In genomic region chr16:35210681-35211433, GRCh38 we compare ENCODE assay signal across 11 cellular contexts.
A peak's percentile ranks its signal among the peaks of the same experiment; 100 is the strongest.
DNase-seq lines count a peak whose midpoint lies in the region; ATAC-seq and TF ChIP-seq lines count a peak whose summit lies in the region.
"Had no signal": no experiment of that assay in that cellular context is flagged by ENCODE, and none has a peak within 500 bp of the region (broad histone marks: within the 10 kb centered on the region; RNA-seq: fewer than 3 reads in every experiment).

No MANE protein-coding gene starts in this region.

- no peaks in the 10 kb centered on the region for H4K20me1 ChIP-seq in BLaER1

- CTCF ChIA-PET in naive thymus-derived CD4-positive, alpha-beta T cell (lab: Charles Lee): no interaction called here
- CTCF ChIA-PET in GM10248 (lab: Yijun Ruan, JAX): no interaction called here

- no peak for ATAC-seq in naive thymus-derived CD4-positive, alpha-beta T cell
- ATAC-seq: SK-N-SH treated with all-trans-retinoic acid at 6 μM for 48 hours had no signal

- no peak overlapping the region for H3K4me3 Mint-ChIP-seq in naive thymus-derived CD4-positive, alpha-beta T cell
- H3K4me3 Mint-ChIP-seq: CD4-positive, alpha-beta memory T cell had no signal

- no peaks in the 10 kb centered on the region for H3K27me3 ChIP-seq in BLaER1
- H3K27me3 ChIP-seq in naive thymus-derived CD4-positive, alpha-beta T cell (ENCODE audit: control insufficient read depth in 2 of 2, insufficient read depth in 2 of 2, low read length in 2 of 2): no peaks in the 10 kb centered on the region

- DNase-seq in Caki2 (ENCODE audit: low read depth) (peak; percentile 64), NCI-H1930 (lab: John Stamatoyannopoulos, UW) (peak; percentile 75 to 91), epithelial cell of prostate (ENCODE audit: low read depth, low spot score) (no peak), posterior cingulate gyrus (no peak), GM10248 (ENCODE audit: extremely low spot score) (no peak)
- DNase-seq in naive thymus-derived CD4-positive, alpha-beta T cell: no peak
- DNase-seq: CD4-positive, alpha-beta memory T cell; DND-41; GDM1 had no signal

- POLR2A ChIA-PET in naive thymus-derived CD4-positive, alpha-beta T cell (lab: Charles Lee): no interaction called here
- POLR2A ChIA-PET in GM10248 (lab: Yijun Ruan, JAX): no interaction called here

- no peaks in the 10 kb centered on the region for H3K4me1 Mint-ChIP-seq in naive thymus-derived CD4-positive, alpha-beta T cell
- H3K4me1 Mint-ChIP-seq: CD4-positive, alpha-beta memory T cell had no signal

- peak overlapping the region; percentile 1; the same call in 1 of the 2 replicates for H3K4me2 ChIP-seq in BLaER1

- H3K36me3 ChIP-seq in BLaER1: no peaks in the 10 kb centered on the region
- H3K36me3 ChIP-seq in naive thymus-derived CD4-positive, alpha-beta T cell (ENCODE audit: control insufficient read depth in 2 of 3, insufficient read depth in 3 of 3, low read length in 3 of 3): no peaks in the 10 kb centered on the region

- in situ Hi-C loops in Caki2 (cut with HindIII; ENCODE audit: low pct_unique_long_range_greater_than_20kb, low sequenced_read_pairs): no loop called here

- H3K27ac Mint-ChIP-seq in naive thymus-derived CD4-positive, alpha-beta T cell: no peak overlapping the region
- H3K27ac Mint-ChIP-seq: CD4-positive, alpha-beta memory T cell had no signal

- H3K9me3 ChIP-seq in BLaER1: peaks cover 18% of the 10 kb centered on the region
- H3K9me3 ChIP-seq in naive thymus-derived CD4-positive, alpha-beta T cell (ENCODE audit: control insufficient read depth in 2 of 3, low read length in 3 of 3): peaks cover 0 to 20% (median 0%) of the 10 kb centered on the region in 3 experiments

- no peak for TF ChIP-seq CTCF in GM10248 (IDR thresholded peaks at IDR 0.05; ENCODE audit: control extremely low read depth, extremely low read depth, low read depth, missing control alignments)

- H3K27ac ChIP-seq in BLaER1: no peak overlapping the region
- H3K27ac ChIP-seq in epithelial cell of prostate: peak overlapping the region; percentile 54
- no peak overlapping the region for H3K27ac ChIP-seq in naive thymus-derived CD4-positive, alpha-beta T cell (ENCODE audit: low read depth, low read length)

- peaks cover 6% of the 10 kb centered on the region; the same call in 1 of the 2 replicates for H3K4me1 ChIP-seq in BLaER1
- H3K4me1 ChIP-seq in naive thymus-derived CD4-positive, alpha-beta T cell (ENCODE audit: control insufficient read depth in 2 of 2, insufficient read depth in 2 of 2, low read length in 2 of 2): no peaks in the 10 kb centered on the region

- H3K9me3 Mint-ChIP-seq in naive thymus-derived CD4-positive, alpha-beta T cell: peaks cover 5 to 24% (median 11%) of the 10 kb centered on the region in 11 donors

- intact Hi-C loops in posterior cingulate gyrus (cut with DNase I): no loop called here
- intact Hi-C loops in naive thymus-derived CD4-positive, alpha-beta T cell (cut with micrococcal nuclease): no loop called here

- H3K4me3 ChIP-seq in BLaER1: no peak overlapping the region
- no peak overlapping the region for H3K4me3 ChIP-seq in naive thymus-derived CD4-positive, alpha-beta T cell (ENCODE audit: low read length)

- H3K36me3 Mint-ChIP-seq in naive thymus-derived CD4-positive, alpha-beta T cell: no peaks in the 10 kb centered on the region
- H3K36me3 Mint-ChIP-seq: CD4-positive, alpha-beta memory T cell had no signal

- H3K27me3 Mint-ChIP-seq in naive thymus-derived CD4-positive, alpha-beta T cell: no peaks in the 10 kb centered on the region
- H3K27me3 Mint-ChIP-seq: CD4-positive, alpha-beta memory T cell had no signal

- no peak overlapping the region for H3K9ac ChIP-seq in BLaER1

Comparison
In these comparisons a context has a peak if more than half of its experiments do, and no peak if none do; other contexts are left out.
1. DNase-seq: peak in Caki2 (single experiment) and NCI-H1930 (2 of 2); none in epithelial cell of prostate (single experiment), posterior cingulate gyrus (0 of 10), naive thymus-derived CD4-positive, alpha-beta T cell (0 of 9) and GM10248 (single experiment).